35 cellular contexts compared by ENCODE assay signal in genomic region chr9:34134521-34134920, GRCh38.
"Had no signal": no experiment of that assay in that cellular context is flagged by ENCODE, and none has a peak within 500 bp of the region (broad histone marks: within the 10 kb centered on the region; RNA-seq: fewer than 3 reads in every experiment).

No MANE protein-coding gene starts in this region.

- H3K4me1 Mint-ChIP-seq: brain; central memory CD8-positive, alpha-beta T cell had no signal

- DNase-seq: activated CD4-positive, alpha-beta memory T cell treated with anti-CD3 and anti-CD28 coated beads, Interleukin-2, amount 10 ng/mL, durations not matched to agents 7 days and 5 days; activated CD4-positive, alpha-beta T cell treated with anti-CD3 and anti-CD28 coated beads for 1 hour; activated CD4-positive, alpha-beta T cell treated with anti-CD3 and anti-CD28 coated beads for 36 hours; activated CD4-positive, alpha-beta T cell treated with anti-CD3 and anti-CD28 coated beads for 48 hours; activated CD4-positive, alpha-beta T cell treated with anti-CD3 and anti-CD28 coated beads, Interleukin-2, amount 10 ng/mL, durations not matched to agents 7 days and 5 days; activated CD4-positive, alpha-beta T cell treated with anti-CD3 and anti-CD28 coated beads, Interleukin-2, amount 50 U/mL, for 48 hours; activated CD4-positive, CD25-positive, alpha-beta regulatory T cell; activated CD8-positive, alpha-beta memory T cell treated with anti-CD3 and anti-CD28 coated beads for 24 hours; activated CD8-positive, alpha-beta memory T cell treated with anti-CD3 and anti-CD28 coated beads, Interleukin-2, amount 10 ng/mL, durations not matched to agents 7 days and 5 days; activated CD8-positive, alpha-beta memory T cell treated with anti-CD3 and anti-CD28 coated beads, Interleukin-2, amount 50 U/mL, for 48 hours; activated CD8-positive, alpha-beta T cell treated with anti-CD3 and anti-CD28 coated beads, Interleukin-2, amount 10 ng/mL, durations not matched to agents 7 days and 5 days; activated effector memory CD4-positive, alpha-beta T cell treated with Interleukin-2 at 50 U/mL for 16 hours; activated gamma-delta T cell; activated naive CD4-positive, alpha-beta T cell treated with anti-CD3 and anti-CD28 coated beads, Interleukin-2, amount 10 ng/mL, durations not matched to agents 7 days and 5 days; activated naive CD4-positive, alpha-beta T cell treated with Interleukin-2 at 50 U/mL for 16 hours; activated T-cell treated with anti-CD3 and anti-CD28 coated beads, Interleukin-2, amount 50 U/mL, for 48 hours; amygdala; anterior cingulate cortex; caudate nucleus; cerebellar nuclear complex; T-helper 1 cell; T-helper 2 cell; T-helper 9 cell had no signal

- ATAC-seq: activated CD4-positive, alpha-beta T cell treated with anti-CD3 and anti-CD28 coated beads for 36 hours; activated CD4-positive, CD25-positive, alpha-beta regulatory T cell treated with anti-CD3 and anti-CD28 coated beads, Interleukin-2, amount 50 U/mL, for 24 hours; activated CD8-positive, alpha-beta memory T cell treated with anti-CD3 and anti-CD28 coated beads, Interleukin-2, amount 10 ng/mL, durations not matched to agents 7 days and 5 days; activated CD8-positive, alpha-beta T cell treated with anti-CD3 and anti-CD28 coated beads, Interleukin-2, amount 10 ng/mL, durations not matched to agents 7 days and 5 days had no signal

- H3K9me3 ChIP-seq: ascending aorta had no signal

- H3K27ac Mint-ChIP-seq: activated CD4-positive, alpha-beta memory T cell treated with anti-CD3 and anti-CD28 coated beads, Interleukin-2, amount 10 ng/mL, durations not matched to agents 7 days and 5 days; activated CD4-positive, alpha-beta T cell treated with anti-CD3 and anti-CD28 coated beads for 36 hours; activated CD4-positive, alpha-beta T cell treated with anti-CD3 and anti-CD28 coated beads, Interleukin-2, amount 10 ng/mL, durations not matched to agents 7 days and 5 days; activated CD8-positive, alpha-beta memory T cell treated with anti-CD3 and anti-CD28 coated beads, Interleukin-2, amount 10 ng/mL, durations not matched to agents 7 days and 5 days; activated CD8-positive, alpha-beta T cell treated with anti-CD3 and anti-CD28 coated beads, Interleukin-2, amount 10 ng/mL, durations not matched to agents 7 days and 5 days; activated naive CD4-positive, alpha-beta T cell treated with anti-CD3 and anti-CD28 coated beads, Interleukin-2, amount 10 ng/mL, durations not matched to agents 7 days and 5 days; activated naive CD8-positive, alpha-beta T cell; activated T-cell treated with anti-CD3 and anti-CD28 coated beads, Interleukin-2, amount 50 U/mL, for 24 hours; activated T-helper 2 cell treated with anti-CD3 and anti-CD28 coated beads, Interferon-gamma antibody, Interleukin-2, Interleukin-4, amounts not matched to agents 10 μg/mL and 5 μg/mL and 100 μg/mL, durations not matched to agents 14 hours and 24 hours and 36 hours; brain; T-helper 1 cell treated with Interleukin-12 subunit alpha and Interleukin-12 subunit beta and Interleukin-4 antibody, amounts not matched to agents 30 μg/mL and 1 μg/mL, for 36 hours; T-helper 2 cell treated with Interferon-gamma antibody and Interleukin-4, amounts not matched to agents 5 μg/mL and 100 μg/mL, for 36 hours had no signal

- H3K27me3 ChIP-seq: ascending aorta, cardiac muscle cell had no signal

- H3K9me3 Mint-ChIP-seq: activated CD4-positive, alpha-beta memory T cell treated with anti-CD3 and anti-CD28 coated beads, Interleukin-2, amount 10 ng/mL, durations not matched to agents 7 days and 5 days; activated CD4-positive, alpha-beta T cell treated with anti-CD3 and anti-CD28 coated beads, Interleukin-2, amount 10 ng/mL, durations not matched to agents 7 days and 5 days; activated naive CD4-positive, alpha-beta T cell treated with anti-CD3 and anti-CD28 coated beads, Interleukin-2, amount 10 ng/mL, durations not matched to agents 7 days and 5 days; activated naive CD4-positive, alpha-beta T cell treated with anti-CD3 and anti-CD28 coated beads, Interleukin-2, amount 50 U/mL, for 24 hours; activated T-cell treated with anti-CD3 and anti-CD28 coated beads, Interleukin-2, amount 50 U/mL, for 24 hours; activated T-helper 2 cell treated with anti-CD3 and anti-CD28 coated beads, Interferon-gamma antibody, Interleukin-2, Interleukin-4, amounts not matched to agents 10 μg/mL and 5 μg/mL and 100 μg/mL, durations not matched to agents 14 hours and 24 hours and 36 hours; central memory CD8-positive, alpha-beta T cell; T-helper 1 cell treated with Interleukin-12 subunit alpha and Interleukin-12 subunit beta and Interleukin-4 antibody, amounts not matched to agents 30 μg/mL and 1 μg/mL, for 36 hours; T-helper 2 cell treated with Interferon-gamma antibody and Interleukin-4, amounts not matched to agents 5 μg/mL and 100 μg/mL, for 36 hours had no signal

- H3K4me1 ChIP-seq: ascending aorta had no signal

- H3K4me3 ChIP-seq: ascending aorta, cardiac muscle cell had no signal

- H3K27me3 Mint-ChIP-seq: activated CD4-positive, alpha-beta memory T cell treated with anti-CD3 and anti-CD28 coated beads, Interleukin-2, amount 10 ng/mL, durations not matched to agents 7 days and 5 days; activated CD4-positive, alpha-beta T cell treated with anti-CD3 and anti-CD28 coated beads for 36 hours; activated CD4-positive, alpha-beta T cell treated with anti-CD3 and anti-CD28 coated beads, Interleukin-2, amount 10 ng/mL, durations not matched to agents 7 days and 5 days; activated CD8-positive, alpha-beta memory T cell treated with anti-CD3 and anti-CD28 coated beads, Interleukin-2, amount 10 ng/mL, durations not matched to agents 7 days and 5 days; activated naive CD4-positive, alpha-beta T cell treated with anti-CD3 and anti-CD28 coated beads, Interleukin-2, amount 10 ng/mL, durations not matched to agents 7 days and 5 days; activated naive CD4-positive, alpha-beta T cell treated with anti-CD3 and anti-CD28 coated beads, Interleukin-2, amount 50 U/mL, for 24 hours; activated naive CD8-positive, alpha-beta T cell; activated T-cell treated with anti-CD3 and anti-CD28 coated beads, Interleukin-2, amount 50 U/mL, for 24 hours; brain; central memory CD8-positive, alpha-beta T cell had no signal

- H3K27ac ChIP-seq: ascending aorta, cardiac muscle cell, VCaP had no signal

- H3K36me3 Mint-ChIP-seq: activated CD8-positive, alpha-beta memory T cell treated with anti-CD3 and anti-CD28 coated beads, Interleukin-2, amount 10 ng/mL, durations not matched to agents 7 days and 5 days; activated naive CD4-positive, alpha-beta T cell treated with anti-CD3 and anti-CD28 coated beads, Interleukin-2, amount 10 ng/mL, durations not matched to agents 7 days and 5 days; activated naive CD4-positive, alpha-beta T cell treated with anti-CD3 and anti-CD28 coated beads, Interleukin-2, amount 50 U/mL, for 24 hours; activated naive CD8-positive, alpha-beta T cell; brain had no signal

- H3K4me3 Mint-ChIP-seq: activated CD4-positive, alpha-beta memory T cell treated with anti-CD3 and anti-CD28 coated beads, Interleukin-2, amount 10 ng/mL, durations not matched to agents 7 days and 5 days; activated CD4-positive, alpha-beta T cell treated with anti-CD3 and anti-CD28 coated beads for 36 hours; activated CD4-positive, alpha-beta T cell treated with anti-CD3 and anti-CD28 coated beads, Interleukin-2, amount 10 ng/mL, durations not matched to agents 7 days and 5 days; activated CD8-positive, alpha-beta memory T cell treated with anti-CD3 and anti-CD28 coated beads, Interleukin-2, amount 10 ng/mL, durations not matched to agents 7 days and 5 days; activated CD8-positive, alpha-beta T cell treated with anti-CD3 and anti-CD28 coated beads, Interleukin-2, amount 10 ng/mL, durations not matched to agents 7 days and 5 days; activated naive CD4-positive, alpha-beta T cell treated with anti-CD3 and anti-CD28 coated beads, Interleukin-2, amount 10 ng/mL, durations not matched to agents 7 days and 5 days; activated naive CD4-positive, alpha-beta T cell treated with anti-CD3 and anti-CD28 coated beads, Interleukin-2, amount 50 U/mL, for 24 hours; activated naive CD8-positive, alpha-beta T cell; activated T-cell treated with anti-CD3 and anti-CD28 coated beads, Interleukin-2, amount 50 U/mL, for 24 hours; brain; central memory CD8-positive, alpha-beta T cell; T-helper 1 cell treated with Interleukin-12 subunit alpha and Interleukin-12 subunit beta and Interleukin-4 antibody, amounts not matched to agents 30 μg/mL and 1 μg/mL, for 36 hours; T-helper 2 cell treated with Interferon-gamma antibody and Interleukin-4, amounts not matched to agents 5 μg/mL and 100 μg/mL, for 36 hours had no signal

- H3K36me3 ChIP-seq: ascending aorta, cardiac muscle cell had no signal
